In genomic region chr17:77515227-77515626, GRCh38 we compare ENCODE assay signal across 28 cellular contexts.
DNase-seq lines count a peak whose midpoint lies in the region; ATAC-seq, FAIRE-seq and TF ChIP-seq lines count a peak whose summit lies in the region.
"Had no signal": no experiment of that assay in that cellular context is flagged by ENCODE, and none has a peak within 500 bp of the region (broad histone marks: within the 10 kb centered on the region; RNA-seq: fewer than 3 reads in every experiment).

No MANE protein-coding gene starts in this region.

- intact Hi-C loops in MCF 10A (cut with micrococcal nuclease) = no loop called here
- intact Hi-C loops in breast epithelium (cut with DNase I; ENCODE audit: low total_unique reads) = no loop called here
- intact Hi-C loops in HepG2 (cut with micrococcal nuclease; ENCODE audit: unreplicated experiment) = no loop called here
- intact Hi-C loops in right lobe of liver (cut with DNase I) = no loop called here
- intact Hi-C loops in IMR-90 (cut with micrococcal nuclease) = no loop called here
- intact Hi-C loops in mucosa of descending colon (cut with DNase I, micrococcal nuclease) = no loop called here

- no peak overlapping the region for H3K56ac ChIP-seq in IMR-90 (ENCODE audit: extremely low read depth, insufficient read depth, low read length)

- FAIRE-seq in HepG2 (lab: Jason Lieb, UNC) (no peak), D721Med (lab: Jason Lieb, UNC) (no peak)
- FAIRE-seq: A204.1, GM12878, GM12892, GM18507 had no signal

- no peak overlapping the region for H2BK15ac ChIP-seq in IMR-90 (ENCODE audit: low read depth, low read length)

- CTCF ChIA-PET in MCF 10A (lab: Yijun Ruan, JAX) = no interaction called here
- CTCF ChIA-PET in HepG2 (lab: Yijun Ruan, JAX; ENCODE audit: low intra/inter-chr PET ratio, low total read pairs) = no interaction called here
- CTCF ChIA-PET in IMR-90 (lab: Yijun Ruan, JAX) = no interaction called here

- H3K27ac ChIP-seq in breast epithelium (no peak overlapping the region), HepG2 (ENCODE audit: extremely low read length, insufficient read depth, low read length) (no peak overlapping the region), right lobe of liver (no peak overlapping the region), IMR-90 (ENCODE audit: insufficient read depth, low read length) (no peak overlapping the region), endodermal cell (ENCODE audit: low read depth, low read length) (no peak overlapping the region)
- H3K27ac ChIP-seq: BLaER1 treated with 17β-estradiol and CSF1 and Interleukin-3, amounts not matched to agents 10 nM and 100 nM; C4-2B had no signal

- H3K36me3 ChIP-seq in breast epithelium (no peaks in the 10 kb centered on the region), HepG2 (replicated peaks in 1 of 2; ENCODE audit: control insufficient read depth in 1 of 2, insufficient read depth in 2 of 2, low read length in 2 of 2) (no peaks in the 10 kb centered on the region), right lobe of liver (no peaks in the 10 kb centered on the region), IMR-90 (ENCODE audit: control insufficient read depth, insufficient read depth, low read length) (no peaks in the 10 kb centered on the region), endodermal cell (ENCODE audit: control insufficient read depth, insufficient read depth, low read length) (no peaks in the 10 kb centered on the region), mucosa of descending colon (ENCODE audit: low read depth) (no peaks in the 10 kb centered on the region)
- H3K36me3 ChIP-seq: BLaER1 treated with 17β-estradiol and CSF1 and Interleukin-3, amounts not matched to agents 10 nM and 100 nM had no signal

- no peaks in the 10 kb centered on the region for H3K4me1 ChIP-seq in breast epithelium
- H3K4me1 ChIP-seq in HepG2 (ENCODE audit: insufficient read depth, low read length) = peaks cover 49% of the 10 kb centered on the region
- H3K4me1 ChIP-seq in right lobe of liver = no peaks in the 10 kb centered on the region
- H3K4me1 ChIP-seq in IMR-90 (ENCODE audit: control insufficient read depth, insufficient read depth, low read length) = no peaks in the 10 kb centered on the region
- H3K4me1 ChIP-seq in endodermal cell (ENCODE audit: control insufficient read depth, insufficient read depth, low read length) = no peaks in the 10 kb centered on the region
- no peaks in the 10 kb centered on the region for H3K4me1 ChIP-seq in mucosa of descending colon (ENCODE audit: low read depth)
- H3K4me1 ChIP-seq: BLaER1 treated with 17β-estradiol and CSF1 and Interleukin-3, amounts not matched to agents 10 nM and 100 nM; Caco-2 had no signal

- no peak overlapping the region for H2BK20ac ChIP-seq in IMR-90 (ENCODE audit: low read depth, low read length)

- H3K79me1 ChIP-seq in IMR-90 (ENCODE audit: low read depth in 1 of 2, low read length in 2 of 2) = no peaks in the 10 kb centered on the region

- no peaks in the 10 kb centered on the region for H3K9me1 ChIP-seq in IMR-90 (ENCODE audit: insufficient read depth, low read length)

- peak overlapping the region; percentile 27 for H3K27ac Mint-ChIP-seq in MCF 10A (ENCODE audit: low read depth, unreplicated experiment)
- no peak overlapping the region for H3K27ac Mint-ChIP-seq in endodermal cell
- H3K27ac Mint-ChIP-seq: B cell; CD4-positive, alpha-beta T cell; CD8-positive, alpha-beta T cell had no signal

- no peak overlapping the region for H2AK9ac ChIP-seq in IMR-90 (replicated peaks; ENCODE audit: low read depth, low read length, poor library complexity)

- H2BK120ac ChIP-seq in IMR-90 (ENCODE audit: low read depth, low read length) = no peak overlapping the region

- H3K18ac ChIP-seq in IMR-90 (ENCODE audit: low read depth, low read length) = no peak overlapping the region

- H3K4me1 Mint-ChIP-seq in MCF 10A (ENCODE audit: insufficient read depth, unreplicated experiment) (no peaks in the 10 kb centered on the region), endodermal cell (no peaks in the 10 kb centered on the region)
- H3K4me1 Mint-ChIP-seq: B cell had no signal

- H2AK5ac ChIP-seq in IMR-90 (ENCODE audit: low read depth, low read length) = no peak overlapping the region

- H4K91ac ChIP-seq in IMR-90 (ENCODE audit: insufficient read depth, low read depth, low read length) = no peak overlapping the region

- H3K4me3 Mint-ChIP-seq in MCF 10A (ENCODE audit: unreplicated experiment) (no peak overlapping the region), endodermal cell (no peak overlapping the region)
- H3K4me3 Mint-ChIP-seq: B cell; CD4-positive, alpha-beta T cell; CD8-positive, alpha-beta T cell had no signal

- no peak for TF ChIP-seq RAD21 in HepG2 (CRISPR knock-in tag; IDR thresholded peaks at IDR 0.05)
- TF ChIP-seq RAD21 in IMR-90 (IDR thresholded peaks at IDR 0.05; ENCODE audit: low read length) = no peak

- H2BK5ac ChIP-seq in IMR-90 (ENCODE audit: low read depth, low read length, poor library complexity, severe bottlenecking) = no peak overlapping the region

- no peak overlapping the region for H3K4ac ChIP-seq in IMR-90 (ENCODE audit: low read depth, low read length)

- TF ChIP-seq EP300 in HepG2 (IDR thresholded peaks at IDR 0.05; ENCODE audit: low read depth in 2 of 2, low read length in 2 of 2) (no peak), HepG2 (CRISPR knock-in tag; IDR thresholded peaks at IDR 0.05; ENCODE audit: borderline replicate concordance) (no peak)

- POLR2A ChIA-PET in MCF 10A (lab: Yijun Ruan, JAX) = interaction anchor here (0.5 kb wide), 1 partner anchor 21 kb away, joined by 3 read pairs; no protein-coding TSS in a partner anchor
- POLR2A ChIA-PET in HepG2 (lab: Yijun Ruan, JAX) = no interaction called here
- POLR2A ChIA-PET in IMR-90 (lab: Charles Lee; ENCODE audit: unreplicated experiment) = no interaction called here

- H2AFZ ChIP-seq in HepG2 (ENCODE audit: low read length) = no peak overlapping the region
- no peak overlapping the region for H2AFZ ChIP-seq in IMR-90 (replicated peaks; ENCODE audit: low read length, poor library complexity)

- no peak overlapping the region for H4K8ac ChIP-seq in IMR-90 (ENCODE audit: low read depth in 2 of 2, low read length in 2 of 2)

- H3K36me3 Mint-ChIP-seq in MCF 10A (ENCODE audit: insufficient read depth, unreplicated experiment) = peaks cover 7% of the 10 kb centered on the region
- no peaks in the 10 kb centered on the region for H3K36me3 Mint-ChIP-seq in endodermal cell (ENCODE audit: low read depth)

- dilution Hi-C loops in IMR-90 (cut with HindIII; ENCODE audit: low sequenced_read_pairs, unreplicated experiment) = no loop called here

- TF ChIP-seq CTCF in MCF 10A (IDR thresholded peaks at IDR 0.05; ENCODE audit: unreplicated experiment) (no peak), breast epithelium (IDR thresholded peaks at IDR 0.05) (no peak), HepG2 (CRISPR knock-in tag; IDR thresholded peaks at IDR 0.05) (no peak), right lobe of liver (IDR thresholded peaks at IDR 0.05) (no peak), IMR-90 (conservative IDR thresholded peaks at IDR 0.05; ENCODE audit: low read depth, low read length) (no peak), endodermal cell (conservative IDR thresholded peaks at IDR 0.05) (no peak), D721Med (IDR thresholded peaks at IDR 0.05; ENCODE audit: insufficient read depth, missing control alignments) (no peak), mucosa of descending colon (IDR thresholded peaks at IDR 0.05) (no peak)

- H4K5ac ChIP-seq in IMR-90 (ENCODE audit: low read depth, low read length) = no peak overlapping the region

- H3K79me2 ChIP-seq in HepG2 (ENCODE audit: insufficient read depth, low read length) = no peaks in the 10 kb centered on the region

- BruUV-seq in MCF 10A (replicated peaks; lab: Mats Ljungman, UMichigan) (no TSS peak), HepG2 (replicated peaks; lab: Mats Ljungman, UMichigan) (no TSS peak), IMR-90 (replicated peaks; lab: Mats Ljungman, UMichigan) (no TSS peak)

- no peaks in the 10 kb centered on the region for H3K27me3 ChIP-seq in breast epithelium
- H3K27me3 ChIP-seq in HepG2 (ENCODE audit: control insufficient read depth in 1 of 2, insufficient read depth in 2 of 2, low read length in 2 of 2) = peaks cover 1 to 6% of the 10 kb centered on the region in 2 experiments; a peak in 1 of 5 replicates
- no peaks in the 10 kb centered on the region for H3K27me3 ChIP-seq in right lobe of liver
- H3K27me3 ChIP-seq in IMR-90 (ENCODE audit: control insufficient read depth, insufficient read depth, low read length) = no peaks in the 10 kb centered on the region; the same call in 1 of the 2 replicates
- H3K27me3 ChIP-seq in endodermal cell (ENCODE audit: control insufficient read depth, insufficient read depth, low read length, poor library complexity, severe bottlenecking) = no peaks in the 10 kb centered on the region
- H3K27me3 ChIP-seq: BLaER1 treated with 17β-estradiol and CSF1 and Interleukin-3, amounts not matched to agents 10 nM and 100 nM had no signal

- in situ Hi-C loops in HepG2 (cut with HindIII; ENCODE audit: extremely low pct_ligation_motif_present, low pct_unique_long_range_greater_than_20kb) (no loop called here), IMR-90 (cut with MboI; ENCODE audit: low sequenced_read_pairs) (no loop called here)

- H3K23ac ChIP-seq in IMR-90 (ENCODE audit: low read depth, low read length) = no peak overlapping the region

- H4K20me1 ChIP-seq in HepG2 (ENCODE audit: insufficient read depth, low read length) (no peaks in the 10 kb centered on the region), IMR-90 (ENCODE audit: insufficient read depth, low read length) (no peaks in the 10 kb centered on the region)
- H4K20me1 ChIP-seq: BLaER1 treated with 17β-estradiol and CSF1 and Interleukin-3, amounts not matched to agents 10 nM and 100 nM had no signal

- no peak overlapping the region for H3K4me3 ChIP-seq in breast epithelium
- H3K4me3 ChIP-seq in HepG2 (replicated peaks in 1 of 3; ENCODE audit: insufficient read depth in 1 of 3, low read depth in 2 of 3, low read length in 3 of 3) = no peak overlapping the region
- no peak overlapping the region for H3K4me3 ChIP-seq in right lobe of liver
- H3K4me3 ChIP-seq in IMR-90 (ENCODE audit: insufficient read depth, low read depth, low read length) = no peak overlapping the region
- H3K4me3 ChIP-seq in endodermal cell (ENCODE audit: low read length) = no peak overlapping the region
- no peak overlapping the region for H3K4me3 ChIP-seq in mucosa of descending colon
- H3K4me3 ChIP-seq: BLaER1 treated with 17β-estradiol and CSF1 and Interleukin-3, amounts not matched to agents 10 nM and 100 nM; GM12878 had no signal

- H3K9me3 ChIP-seq in breast epithelium = no peaks in the 10 kb centered on the region
- peaks cover 7% of the 10 kb centered on the region; the same call in 1 of the 2 replicates for H3K9me3 ChIP-seq in HepG2 (ENCODE audit: low read length)
- no peaks in the 10 kb centered on the region for H3K9me3 ChIP-seq in right lobe of liver
- H3K9me3 ChIP-seq in IMR-90 (ENCODE audit: control insufficient read depth, insufficient read depth, low read length) = peaks cover 9% of the 10 kb centered on the region
- H3K9me3 ChIP-seq in endodermal cell (ENCODE audit: control insufficient read depth, low read length) = peaks cover 7% of the 10 kb centered on the region
- H3K9me3 ChIP-seq in mucosa of descending colon = no peaks in the 10 kb centered on the region
- H3K9me3 ChIP-seq: Caco-2 had no signal

- no peak overlapping the region for H3K4me2 ChIP-seq in HepG2 (ENCODE audit: low read depth, low read length)
- no peak overlapping the region for H3K4me2 ChIP-seq in IMR-90 (ENCODE audit: low read depth, low read length)
- H3K4me2 ChIP-seq: BLaER1 treated with 17β-estradiol and CSF1 and Interleukin-3, amounts not matched to agents 10 nM and 100 nM had no signal

- no peak overlapping the region for H3K9ac ChIP-seq in HepG2 (ENCODE audit: insufficient read depth, low read depth, low read length)
- H3K9ac ChIP-seq in IMR-90 (ENCODE audit: low read depth, low read length) = no peak overlapping the region
- H3K9ac ChIP-seq in endodermal cell (ENCODE audit: extremely low read depth, low read length, poor library complexity, severe bottlenecking) = no peak overlapping the region
- H3K9ac ChIP-seq: BLaER1 treated with 17β-estradiol and CSF1 and Interleukin-3, amounts not matched to agents 10 nM and 100 nM had no signal

- H3K27me3 Mint-ChIP-seq in MCF 10A (ENCODE audit: insufficient read depth, unreplicated experiment) (no peaks in the 10 kb centered on the region), endodermal cell (ENCODE audit: insufficient read depth) (peaks cover 14% of the 10 kb centered on the region)
- H3K27me3 Mint-ChIP-seq: B cell; CD4-positive, alpha-beta T cell had no signal

- H3K14ac ChIP-seq in IMR-90 (replicated peaks; ENCODE audit: low read depth, low read length) = no peak overlapping the region

- TF ChIP-seq POLR2A in breast epithelium (IDR thresholded peaks at IDR 0.05) = no peak
- TF ChIP-seq POLR2A in HepG2 (IDR thresholded peaks at IDR 0.05; ENCODE audit: insufficient read depth in 1 of 2, low read depth in 2 of 2, low read length in 2 of 2) = no peak
- TF ChIP-seq POLR2A in right lobe of liver (IDR thresholded peaks at IDR 0.05) = no peak
- no peak for TF ChIP-seq POLR2A in IMR-90 (IDR thresholded peaks at IDR 0.05; ENCODE audit: low read depth, low read length)

- H3K9me3 Mint-ChIP-seq in MCF 10A (ENCODE audit: unreplicated experiment) = peaks cover 8% of the 10 kb centered on the region
- peaks cover 15% of the 10 kb centered on the region for H3K9me3 Mint-ChIP-seq in endodermal cell
- H3K9me3 Mint-ChIP-seq: CD4-positive, alpha-beta T cell had no signal

- ATAC-seq in HepG2 (no peak), right lobe of liver (no peak), IMR-90 (ENCODE audit: low read depth) (no peak), mucosa of descending colon (no peak)
- ATAC-seq: CD8-positive, alpha-beta T cell; GM12878 had no signal

- DNase-seq in MCF 10A (ENCODE audit: unreplicated experiment) = no peak
- DNase-seq in breast epithelium (ENCODE audit: low spot score in 2 of 2) = no peak
- DNase-seq in HepG2 (ENCODE audit: low spot score) = no peak
- DNase-seq in right lobe of liver = no peak
- DNase-seq in IMR-90 = no peak
- DNase-seq in endodermal cell = peak; percentile 8
- DNase-seq in D721Med (ENCODE audit: insufficient read length, low spot score) = no peak
- DNase-seq in mucosa of descending colon = no peak
- DNase-seq: 8988T; AML-193; Caco-2; Calu3; CD4-positive, alpha-beta T cell; CD8-positive, alpha-beta T cell; DMS 273 treated with DMSO at 0.1 percent for 48 hours; DMS153; DMS53; DMS79; DND-41; EL; GDM1 had no signal
